In the genomic region with DNA sequence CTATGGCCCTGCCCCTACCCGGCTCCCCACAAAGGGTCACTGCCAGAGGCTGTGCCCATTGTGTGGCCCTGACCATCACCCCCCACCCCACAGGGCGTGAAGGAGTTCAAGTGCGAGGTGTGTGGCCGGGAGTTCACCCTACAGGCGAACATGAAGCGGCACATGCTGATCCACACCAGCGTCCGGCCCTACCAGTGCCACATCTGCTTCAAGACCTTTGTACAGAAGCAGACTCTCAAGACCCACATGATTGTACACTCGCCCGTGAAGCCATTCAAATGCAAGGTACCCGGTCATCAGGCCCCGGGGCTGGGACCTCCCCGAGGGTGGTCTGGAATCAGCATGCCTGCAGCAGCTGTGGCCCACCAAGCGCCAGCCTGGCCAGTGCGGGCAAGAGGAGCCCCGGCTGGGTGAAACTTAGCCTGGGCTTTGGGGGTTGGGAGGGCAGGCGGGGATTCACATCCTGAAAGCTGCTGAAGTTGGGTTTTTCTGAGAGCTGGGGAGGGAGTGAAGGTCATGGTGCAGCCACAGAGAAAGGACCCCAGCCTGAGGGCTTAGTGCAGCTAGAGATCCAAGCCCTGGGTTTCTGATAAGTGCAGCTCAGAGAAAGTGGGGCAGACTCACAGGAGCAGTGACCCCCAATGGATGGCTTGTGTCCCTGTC, we compare ENCODE assay signal across 11 cellular contexts.
"Had no signal": no experiment of that assay in that cellular context is flagged by ENCODE, and none has a peak within 500 bp of the region (broad histone marks: within the 10 kb centered on the region; RNA-seq: fewer than 3 reads in every experiment).

No MANE protein-coding gene starts in this region.

- H3K27me3 Mint-ChIP-seq: activated CD4-positive, alpha-beta memory T cell treated with anti-CD3 and anti-CD28 coated beads, Interleukin-2, amount 10 ng/mL, durations not matched to agents 7 days and 5 days; activated naive CD4-positive, alpha-beta T cell treated with anti-CD3 and anti-CD28 coated beads, Interleukin-2, amount 50 U/mL, for 24 hours; natural killer cell treated with Interleukin-12 subunit alpha and Interleukin-12 subunit beta and Interleukin-15 and Interleukin-18, amount 100 ng/mL, for 72 hours; stimulated activated naive CD8-positive, alpha-beta T cell treated with anti-CD3 and anti-CD28 coated beads, Interleukin-15, Interleukin-2, amounts not matched to agents 100 ng/mL and 50 ng/mL, for 24 hours had no signal

- H3K4me3 Mint-ChIP-seq: activated CD4-positive, alpha-beta memory T cell treated with anti-CD3 and anti-CD28 coated beads, Interleukin-2, amount 10 ng/mL, durations not matched to agents 7 days and 5 days; activated naive CD4-positive, alpha-beta T cell treated with anti-CD3 and anti-CD28 coated beads, Interleukin-2, amount 50 U/mL, for 24 hours; natural killer cell treated with Interleukin-12 subunit alpha and Interleukin-12 subunit beta and Interleukin-15 and Interleukin-18, amount 100 ng/mL, for 72 hours; stimulated activated naive CD8-positive, alpha-beta T cell treated with anti-CD3 and anti-CD28 coated beads, Interleukin-15, Interleukin-2, amounts not matched to agents 100 ng/mL and 50 ng/mL, for 24 hours had no signal

- DNase-seq: activated CD4-positive, alpha-beta memory T cell treated with anti-CD3 and anti-CD28 coated beads, Interleukin-2, amount 10 ng/mL, durations not matched to agents 7 days and 5 days; activated CD4-positive, alpha-beta T cell treated with anti-CD3 and anti-CD28 coated beads for 1 hour; esophagus squamous epithelium; foreskin fibroblast; occipital lobe; stimulated activated CD4-positive, alpha-beta T cell treated with anti-CD3 and anti-CD28 coated beads, Interleukin-2, amount 100 ng/mL, for 48 hours; T-helper 2 cell; testis had no signal

- ATAC-seq: natural killer cell treated with Interleukin-12 subunit alpha and Interleukin-12 subunit beta and Interleukin-15 and Interleukin-18, amount 100 ng/mL, for 72 hours had no signal

- H3K9me3 Mint-ChIP-seq: activated CD4-positive, alpha-beta memory T cell treated with anti-CD3 and anti-CD28 coated beads, Interleukin-2, amount 10 ng/mL, durations not matched to agents 7 days and 5 days; activated naive CD4-positive, alpha-beta T cell treated with anti-CD3 and anti-CD28 coated beads, Interleukin-2, amount 50 U/mL, for 24 hours; natural killer cell treated with Interleukin-12 subunit alpha and Interleukin-12 subunit beta and Interleukin-15 and Interleukin-18, amount 100 ng/mL, for 72 hours; stimulated activated naive CD8-positive, alpha-beta T cell treated with anti-CD3 and anti-CD28 coated beads, Interleukin-15, Interleukin-2, amounts not matched to agents 100 ng/mL and 50 ng/mL, for 24 hours had no signal

- H3K27me3 ChIP-seq: esophagus squamous epithelium, testis had no signal

- H3K27ac ChIP-seq: testis had no signal

- H3K36me3 Mint-ChIP-seq: natural killer cell treated with Interleukin-12 subunit alpha and Interleukin-12 subunit beta and Interleukin-15 and Interleukin-18, amount 100 ng/mL, for 72 hours had no signal

- H3K27ac Mint-ChIP-seq: activated CD4-positive, alpha-beta memory T cell treated with anti-CD3 and anti-CD28 coated beads, Interleukin-2, amount 10 ng/mL, durations not matched to agents 7 days and 5 days; activated naive CD4-positive, alpha-beta T cell treated with anti-CD3 and anti-CD28 coated beads, Interleukin-2, amount 50 U/mL, for 24 hours; natural killer cell treated with Interleukin-12 subunit alpha and Interleukin-12 subunit beta and Interleukin-15 and Interleukin-18, amount 100 ng/mL, for 72 hours; stimulated activated naive CD8-positive, alpha-beta T cell treated with anti-CD3 and anti-CD28 coated beads, Interleukin-15, Interleukin-2, amounts not matched to agents 100 ng/mL and 50 ng/mL, for 24 hours had no signal

- H3K4me1 ChIP-seq: testis had no signal

- H3K9me3 ChIP-seq: esophagus squamous epithelium, testis had no signal

- H3K4me3 ChIP-seq: esophagus squamous epithelium, testis had no signal
